In the genomic region with DNA sequence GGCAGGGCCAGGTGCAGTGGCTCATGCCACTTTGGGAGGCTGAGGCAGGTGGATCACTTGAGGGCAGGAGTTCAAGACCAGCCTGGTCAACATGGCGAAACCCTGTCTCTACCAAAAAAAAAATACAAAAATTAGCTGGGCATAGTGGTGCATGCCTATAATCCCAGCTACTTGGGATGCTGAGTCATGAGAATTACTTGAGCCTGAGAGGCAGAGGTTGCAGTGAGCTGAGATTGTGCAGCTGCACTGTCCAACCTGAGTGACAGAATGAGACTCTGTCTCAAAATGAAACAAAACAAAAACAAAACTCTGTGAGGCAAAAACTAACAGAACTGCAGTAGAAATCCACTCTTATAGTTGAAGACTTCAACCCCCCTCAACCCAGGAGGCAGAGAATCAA, we compare ENCODE assay signal across 6 cellular contexts. TPM values are rescaled to one million over a fixed set of nuclear protein-coding genes. Genes with fewer than 3 reads are reported as not detected.
DNase-seq lines count a peak whose midpoint lies in the region; ATAC-seq, FAIRE-seq and TF ChIP-seq lines count a peak whose summit lies in the region.
"Not testable (repeated sequence)": the region's sequence is repeated elsewhere in the genome, so short reads cannot be mapped to it uniquely, and the experiment has no call there.

No MANE protein-coding gene starts in this region.

- CTCF ChIA-PET in A549 (lab: Yijun Ruan, JAX), result interaction anchor here (0.6 kb wide), 1 partner anchor 29 kb away, joined by 3 read pairs; no protein-coding TSS in a partner anchor
- CTCF ChIA-PET in K562 (lab: Yijun Ruan, JAX; ENCODE audit: low intra/inter-chr PET ratio), result not testable (repeated sequence)

- FAIRE-seq in A549 (lab: Jason Lieb, UNC); K562 (lab: Jason Lieb, UNC): not testable (repeated sequence)
- peak; percentile 46 for FAIRE-seq in keratinocyte (lab: Jason Lieb, UNC)

- not testable (repeated sequence) for TF ChIP-seq CTCF in A549 (IDR thresholded peaks at IDR 0.05); KMS-11 (conservative IDR thresholded peaks at IDR 0.05; ENCODE audit: low read depth, low read length); K562 (IDR thresholded peaks at IDR 0.05 in 2 of 3, conservative IDR thresholded peaks at IDR 0.05 in 1 of 3; ENCODE audit: insufficient read depth in 2 of 3, low read depth in 1 of 3, low read length in 3 of 3); keratinocyte (optimal IDR thresholded peaks at IDR 0.05 in 1 of 3, IDR thresholded peaks at IDR 0.05 in 1 of 3, conservative IDR thresholded peaks at IDR 0.05 in 1 of 3; ENCODE audit: extremely low read depth in 1 of 3, insufficient read depth in 2 of 3, low read length in 3 of 3)

- not testable (repeated sequence) for H3K4me2 ChIP-seq in A549; K562 (ENCODE audit: insufficient read depth, low read length); keratinocyte (ENCODE audit: control insufficient read depth, extremely low read depth, insufficient read depth, low read depth, low read length)
- H3K4me2 ChIP-seq in KMS-11, result peak overlapping the region; percentile 21

- H3K27me3 ChIP-seq in KMS-11 (ENCODE audit: insufficient read depth, low read depth); adipocyte (replicated peaks; ENCODE audit: control insufficient read depth, insufficient read depth, low read length); K562 (ENCODE audit: control insufficient read depth in 2 of 2, insufficient read depth in 2 of 2, low read length in 2 of 2); keratinocyte (ENCODE audit: control insufficient read depth, extremely low read depth, insufficient read depth, low read length): not testable (repeated sequence)

- not testable (repeated sequence) for DNase-seq in A549 (ENCODE audit: low read depth in 1 of 2, low spot score in 1 of 2); K562 (ENCODE audit: extremely low read depth in 1 of 4, low spot score in 3 of 4); keratinocyte (ENCODE audit: low read depth, low spot score)
- DNase-seq in adipocyte (ENCODE audit: low read depth), result peak; percentile 17
- peak; percentile 16 for DNase-seq in myocyte (ENCODE audit: low read depth)

- not testable (repeated sequence) for H2AFZ ChIP-seq in KMS-11 (ENCODE audit: low read depth); K562 (ENCODE audit: low read depth, low read length); keratinocyte (ENCODE audit: control insufficient read depth, low read length)

- in situ Hi-C loops in K562 (cut with MboI), result not testable (repeated sequence)

- not testable (repeated sequence) for H3K79me2 ChIP-seq in KMS-11 (ENCODE audit: insufficient read depth, low read depth); K562 (ENCODE audit: control insufficient read depth, insufficient read depth, low read length); keratinocyte (ENCODE audit: control insufficient read depth, insufficient read depth, low read length)

- 100% methylated on average over 1 of the region's 1 CpG for WGBS in A549 (ENCODE audit: missing lambda C conversion rate)
- WGBS in K562 (ENCODE audit: insufficient coverage, low coverage, missing lambda C conversion rate), result 75% methylated on average over 1 of the region's 1 CpG

- dilution Hi-C loops in keratinocyte (cut with MboI; ENCODE audit: extremely low pct_ligation_motif_present, low sequenced_read_pairs), result not testable (repeated sequence)

- TF ChIP-seq RAD21 in A549 (conservative IDR thresholded peaks at IDR 0.05 in 1 of 2, IDR thresholded peaks at IDR 0.05 in 1 of 2); K562 (CRISPR knock-in tag; conservative IDR thresholded peaks at IDR 0.05 in 1 of 2, IDR thresholded peaks at IDR 0.05 in 1 of 2): not testable (repeated sequence)

- H3K4me1 ChIP-seq in A549; adipocyte (ENCODE audit: control insufficient read depth, insufficient read depth, low read length); K562 (replicated peaks in 1 of 2; ENCODE audit: control insufficient read depth in 2 of 2, insufficient read depth in 2 of 2, low read length in 2 of 2); keratinocyte (ENCODE audit: control insufficient read depth, extremely low read depth, insufficient read depth, low read length): not testable (repeated sequence)
- peaks cover 19% of the 10 kb centered on the region for H3K4me1 ChIP-seq in KMS-11 (ENCODE audit: low read depth, poor library complexity, severe bottlenecking)

- TF ChIP-seq EP300 in A549 (IDR thresholded peaks at IDR 0.05); K562 (IDR thresholded peaks at IDR 0.05; ENCODE audit: low read length): not testable (repeated sequence)

- intact Hi-C loops in K562 (cut with micrococcal nuclease), result not testable (repeated sequence)

- not testable (repeated sequence) for H3K9me1 ChIP-seq in K562 (ENCODE audit: control insufficient read depth, insufficient read depth, low read length); keratinocyte (ENCODE audit: control insufficient read depth, extremely low read depth, insufficient read depth, low read length)

- not testable (repeated sequence) for H3K4me3 ChIP-seq in A549; KMS-11 (IDR thresholded peaks at IDR 0.05; ENCODE audit: insufficient read depth, low read depth, low read length); adipocyte (ENCODE audit: low read length); K562; keratinocyte (ENCODE audit: control insufficient read depth in 2 of 3, extremely low read depth in 1 of 3, insufficient read depth in 2 of 3, low read depth in 1 of 3, low read length in 3 of 3)

- H3K27ac ChIP-seq in A549; K562 (ENCODE audit: extremely low read depth, low read depth, low read length); keratinocyte (ENCODE audit: control insufficient read depth, insufficient read depth, low read length): not testable (repeated sequence)
- H3K27ac ChIP-seq in KMS-11, result peak overlapping the region; percentile 0; the same call in 1 of the 2 replicates

- not testable (repeated sequence) for H4K20me1 ChIP-seq in KMS-11 (ENCODE audit: insufficient read depth); K562 (replicated peaks; ENCODE audit: control insufficient read depth, insufficient read depth, low read length); keratinocyte (ENCODE audit: control insufficient read depth, extremely low read depth, insufficient read depth, low read length)

- H3K9me3 ChIP-seq in A549; adipocyte (ENCODE audit: control insufficient read depth, low read length); K562 (replicated peaks; ENCODE audit: control insufficient read depth, insufficient read depth, low read depth, low read length); keratinocyte (ENCODE audit: control insufficient read depth, low read depth, low read length): not testable (repeated sequence)

- ATAC-seq in A549, K562: not testable (repeated sequence)

- not testable (repeated sequence) for H3K36me3 ChIP-seq in KMS-11 (ENCODE audit: insufficient read depth); adipocyte (ENCODE audit: control insufficient read depth, insufficient read depth, low read length, severe bottlenecking); K562 (ENCODE audit: control insufficient read depth, insufficient read depth, low read length); keratinocyte (ENCODE audit: control insufficient read depth in 2 of 2, extremely low read depth in 1 of 2, insufficient read depth in 2 of 2, low read length in 2 of 2)

- BruUV-seq in K562 (replicated peaks; lab: Mats Ljungman, UMichigan), result not testable (repeated sequence)

- not testable (repeated sequence) for H3K9ac ChIP-seq in KMS-11; adipocyte (ENCODE audit: low read length); K562 (ENCODE audit: insufficient read depth in 1 of 2, low read depth in 2 of 2, low read length in 2 of 2); keratinocyte (ENCODE audit: control insufficient read depth, extremely low read depth, insufficient read depth, low read length)

- TF ChIP-seq POLR2A in A549 (IDR thresholded peaks at IDR 0.05; ENCODE audit: low read length); K562 (conservative IDR thresholded peaks at IDR 0.05): not testable (repeated sequence)

- POLR2A ChIA-PET in A549 (lab: Yijun Ruan, JAX), result not testable (repeated sequence)
- POLR2A ChIA-PET in K562 (lab: Yijun Ruan, JAX), result interaction anchor here (0.7 to 1.3 kb wide), 2 partner anchors 11 to 94 kb away, joined by 3 to 5 read pairs; no protein-coding TSS in a partner anchor

RNA-seq across cellular contexts. Expression of a gene that starts 38.7 kb away (rescaled TPM):
- polyA plus RNA-seq in A549 (2011; rRNA removed) (38.3 and 38.5 TPM in 2 replicates), A549 (2017; fragmentation: RNase III; extraction: RNeasy Plus Mini Kit Qiagen cat#74134 plus additional on column Dnase treatment) (18.1 to 20.6 TPM (median 19.4 TPM) in 3 replicates), K562 (2011; rRNA removed) (37.2 and 43.3 TPM in 2 replicates), K562 (2014; fragmentation: Illumina TruSeq; extraction: Trizol) (21.3 and 25.1 TPM in 2 replicates), K562 (2014; fragmentation: Nextera tagmentation; extraction: Ambion mirVana) (10 to 100 TPM; 10.4 to 11.3 TPM), K562 (2014; rRNA removed) (16.6 TPM in 2 replicates), keratinocyte (34.2 to 46.9 TPM (median 44.0 TPM) in 3 replicates)
- polyA plus RNA-seq in A549 (2012; cell fraction: cytosol; rRNA removed), result 11.7 and 13.7 TPM in 2 replicates
- 5.8 and 7.6 TPM in 2 replicates for polyA plus RNA-seq in A549 (2012; cell fraction: nucleus; rRNA removed)
- polyA minus RNA-seq in A549 (2011; rRNA and poly(A)+ RNA removed), result 52.7 TPM in 2 replicates
- 26.0 and 36.6 TPM in 2 replicates for total RNA-seq in K562 (2011; cell fraction: chromatin; rRNA removed; ENCODE audit: low replicate concordance)
- total RNA-seq in K562 (2011; cell fraction: nucleolus; rRNA removed), result 21.5 and 28.8 TPM in 2 replicates
- 34.2 and 50.5 TPM in 2 replicates for total RNA-seq in K562 (2011; cell fraction: nucleoplasm; rRNA removed)
- total RNA-seq in K562 (2014; rRNA removed) (17.9 and 22.5 TPM in 2 replicates), K562 (2014; rRNA removed; fragmentation: Illumina TruSeq; extraction: Trizol) (30.5 and 33.3 TPM in 2 replicates), K562 (2015; rRNA removed; fragmentation: Illumina TruSeq; extraction: Trizol) (27.0 and 31.4 TPM in 2 replicates), K562 (2021) (26.2 and 29.1 TPM in 2 replicates), myocyte (52.3 and 84.2 TPM in 2 replicates)
- polyA plus RNA-seq in K562 (2011; cell fraction: cytosol; rRNA removed), result 20.1 and 40.3 TPM in 2 replicates
- polyA plus RNA-seq in K562 (2011; cell fraction: nucleus; rRNA removed), result 11.0 and 18.5 TPM in 2 replicates
- 34.6 and 37.6 TPM in 2 replicates for polyA plus RNA-seq in K562 (2012)
- polyA minus RNA-seq in K562 (2011; rRNA and poly(A)+ RNA removed), result 78.2 and 99.4 TPM in 2 replicates
- polyA minus RNA-seq in K562 (2011; cell fraction: cytosol; rRNA and poly(A)+ RNA removed), result 30.4 and 37.3 TPM in 2 replicates
- 6.6 and 15.6 TPM in 2 replicates for polyA minus RNA-seq in K562 (2011; cell fraction: nucleus; rRNA and poly(A)+ RNA removed)
- 6.7 TPM for polyA plus RNA-seq in keratinocyte (2011; ENCODE audit: low read depth)
- polyA plus RNA-seq in keratinocyte (2011; cell fraction: cytosol; rRNA removed), result 20.8 and 34.8 TPM in 2 replicates
- polyA plus RNA-seq in keratinocyte (2011; cell fraction: nucleus; rRNA removed), result 32.5 and 32.8 TPM in 2 replicates
- polyA plus RNA-seq in keratinocyte (2012; ENCODE audit: low replicate concordance), result 14.2 and 32.3 TPM in 2 replicates
- 36.6 to 71.9 TPM (median 55.0 TPM) in 3 replicates for polyA minus RNA-seq in keratinocyte
- 24.6 TPM for polyA minus RNA-seq in keratinocyte (2011; cell fraction: cytosol; rRNA and poly(A)+ RNA removed)
- polyA minus RNA-seq in keratinocyte (2011; cell fraction: nucleus; rRNA and poly(A)+ RNA removed), result 22.9 and 52.5 TPM in 2 replicates
- 30.0 TPM for polyA plus RNA-seq in myocyte (2012)
